Comparison of ENCODE assay signal across 9 cellular contexts in the genomic region with DNA sequence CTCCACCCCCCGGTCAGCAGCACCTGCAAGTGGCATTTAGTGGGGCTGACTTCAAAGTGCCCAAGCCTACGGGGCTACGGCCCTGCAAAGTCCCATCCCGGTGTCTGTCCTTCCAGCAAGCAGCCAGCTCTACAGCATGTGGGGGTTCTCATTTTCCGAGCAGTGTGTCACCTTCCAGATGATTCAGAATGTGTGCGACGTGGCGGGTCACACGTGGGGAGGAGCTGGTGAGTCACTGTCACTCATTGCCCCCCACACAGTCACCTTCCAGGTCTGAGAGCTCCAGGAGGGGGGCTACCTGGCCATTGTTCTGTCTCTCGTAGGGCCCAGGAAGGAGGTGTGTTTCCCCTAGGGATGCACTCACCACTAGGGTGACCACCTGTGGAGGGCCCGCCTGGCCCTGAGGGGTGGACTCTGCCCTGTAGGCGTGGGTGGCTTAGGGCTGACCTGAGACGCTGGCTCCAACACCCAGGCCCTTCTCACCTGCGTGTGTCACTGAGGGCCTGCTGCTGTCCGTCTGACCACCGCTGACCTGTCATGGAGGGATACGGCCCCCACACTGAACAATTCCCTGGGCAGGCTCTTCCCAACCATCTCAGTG.
DNase-seq lines count a peak whose midpoint lies in the region; ATAC-seq and TF ChIP-seq lines count a peak whose summit lies in the region.
"Had no signal": no experiment of that assay in that cellular context is flagged by ENCODE, and none has a peak within 500 bp of the region (broad histone marks: within the 10 kb centered on the region; RNA-seq: fewer than 3 reads in every experiment).

No MANE protein-coding gene starts in this region.

- peaks cover 91% of the 10 kb centered on the region for H4K20me1 ChIP-seq in Loucy (ENCODE audit: insufficient read depth, low read length, poor library complexity, severe bottlenecking)

- peak overlapping the region; percentile 68 for H3K4me2 ChIP-seq in Loucy (ENCODE audit: low read depth, low read length, poor library complexity, severe bottlenecking)

- peaks cover 98% of the 10 kb centered on the region for H3K79me2 ChIP-seq in Loucy (ENCODE audit: insufficient read depth, low read length)

- no peaks in the 10 kb centered on the region for H3K27me3 ChIP-seq in Loucy (ENCODE audit: insufficient read depth, low read length, poor library complexity, severe bottlenecking)

- H2AFZ ChIP-seq in Loucy (ENCODE audit: low read length), result no peak overlapping the region

- peak; percentile 88 for DNase-seq in activated CD8-positive, alpha-beta memory T cell treated with anti-CD3 and anti-CD28 coated beads, Interleukin-2, amount 50 U/mL, for 48 hours
- peak; percentile 10 for DNase-seq in fibroblast of mammary gland (ENCODE audit: low read depth)
- peak; percentile 54 to 61 for DNase-seq in stimulated activated CD8-positive, alpha-beta memory T cell treated with anti-CD3 and anti-CD28 coated beads, Interleukin-7, amount 100 ng/mL, for 1 hour (ENCODE audit: low read depth in 2 of 2)
- no peak for DNase-seq in sciatic nerve (ENCODE audit: low spot score)
- DNase-seq in NCI-H2029 (lab: John Stamatoyannopoulos, UW), result no peak

- no peaks in the 10 kb centered on the region for H3K9me2 ChIP-seq in Loucy (replicated peaks; ENCODE audit: low read depth, low read length)

- H3K9ac ChIP-seq in Loucy (ENCODE audit: low read depth, low read length, poor library complexity, severe bottlenecking), result peak overlapping the region; percentile 3

- H3K36me3 ChIP-seq in Loucy (ENCODE audit: insufficient read depth, low read length), result peaks cover 14% of the 10 kb centered on the region; the same call in 1 of the 2 replicates

- intact Hi-C loops in sciatic nerve (cut with DNase I), result no loop called here

- H3F3A ChIP-seq in Loucy (ENCODE audit: low read depth), result peaks cover 7% of the 10 kb centered on the region; the same call in 1 of the 2 replicates

- no peak overlapping the region for H3K4me3 ChIP-seq in Loucy (ENCODE audit: low read length, poor library complexity, severe bottlenecking)
- no peak overlapping the region for H3K4me3 ChIP-seq in fibroblast of mammary gland (ENCODE audit: control insufficient read depth, low read depth, low read length)

- no peak for TF ChIP-seq CTCF in Loucy (conservative IDR thresholded peaks at IDR 0.05; ENCODE audit: low read length)
- no peak for TF ChIP-seq CTCF in fibroblast of mammary gland (conservative IDR thresholded peaks at IDR 0.05; ENCODE audit: control insufficient read depth, insufficient read depth, low read depth, low read length)

- H3K9me3 ChIP-seq in Loucy (ENCODE audit: insufficient read depth, low read depth, low read length), result no peaks in the 10 kb centered on the region

- ATAC-seq in GM21360 (IDR thresholded peaks at IDR 0.05; ENCODE audit: unreplicated experiment) (no peak), GM21381 (IDR thresholded peaks at IDR 0.05; ENCODE audit: unreplicated experiment) (no peak), sciatic nerve (no peak)
- ATAC-seq: Panc1 had no signal

- H3K4me1 ChIP-seq in Loucy (ENCODE audit: insufficient read depth, low read length, poor library complexity, severe bottlenecking), result peaks cover 71% of the 10 kb centered on the region

Comparison
In these comparisons a context has a peak if more than half of its experiments do, and no peak if none do; other contexts are left out.
1. DNase-seq: peak in activated CD8-positive, alpha-beta memory T cell treated with anti-CD3 and anti-CD28 coated beads, Interleukin-2, amount 50 U/mL, for 48 hours (single experiment), fibroblast of mammary gland (single experiment) and stimulated activated CD8-positive, alpha-beta memory T cell treated with anti-CD3 and anti-CD28 coated beads, Interleukin-7, amount 100 ng/mL, for 1 hour (2 of 2); none in sciatic nerve (single experiment) and NCI-H2029 (single experiment).